8 cellular contexts compared by ENCODE assay signal in genomic region chr12:26113853-26114719, GRCh38. TPM values are rescaled to one million over a fixed set of nuclear protein-coding genes. Genes with fewer than 3 reads are reported as not detected.
A peak's percentile ranks its signal among the peaks of the same experiment; 100 is the strongest.
DNase-seq lines count a peak whose midpoint lies in the region; ATAC-seq, FAIRE-seq and TF ChIP-seq lines count a peak whose summit lies in the region.

No MANE protein-coding gene starts in this region.

- H3K36me3 ChIP-seq in GM06990 (ENCODE audit: control insufficient read depth, insufficient read depth, low read length) (no peaks in the 10 kb centered on the region), Loucy (ENCODE audit: insufficient read depth, low read length) (no peaks in the 10 kb centered on the region), GM12878 (ENCODE audit: control insufficient read depth in 2 of 2, insufficient read depth in 2 of 2, low read length in 1 of 2) (no peaks in the 10 kb centered on the region)

- in situ Hi-C loops in GM12878 (cut with MboI): loop anchor here (25.0 kb wide), 1 partner anchor 523 kb away; no protein-coding TSS in a partner anchor

- TF ChIP-seq EP300 in GM12878 (IDR thresholded peaks at IDR 0.05; ENCODE audit: borderline replicate concordance in 1 of 2, control insufficient read depth in 1 of 2, low read depth in 2 of 2, low read length in 2 of 2): no peak

- H3K4me3 ChIP-seq in GM06990 (replicated peaks; ENCODE audit: low read depth, low read length) (peak overlapping the region; percentile 64), Loucy (ENCODE audit: low read length, poor library complexity, severe bottlenecking) (peak overlapping the region; percentile 83), GM12878 (peak overlapping the region; percentile 73; the same call in 1 of the 2 replicates)

- whole genome bisulfite sequencing in GM12878 (ENCODE audit: insufficient coverage, insufficient replicate concordance, low lambda C conversion rate, missing lambda C conversion rate): 1% methylated on average over 33 of the region's 72 CpGs

- intact Hi-C loops in GM12878 (cut with micrococcal nuclease; ENCODE audit: unreplicated experiment): no loop called here

- FAIRE-seq in H54 (lab: Jason Lieb, UNC) (no peak), GM12878 (lab: Jason Lieb, UNC) (no peak)

- no peak for TF ChIP-seq RAD21 in GM12878 (IDR thresholded peaks at IDR 0.05; ENCODE audit: insufficient read depth, low read depth, low read length)

- peak; percentile 86 for DNase-seq in GM06990 (ENCODE audit: extremely low read depth, insufficient read length)
- DNase-seq in H54 (ENCODE audit: insufficient read length, low spot score): peak; percentile 86
- peak; percentile 41 for DNase-seq in T-helper 9 cell
- no peak for DNase-seq in GM12878 (ENCODE audit: low read depth, low spot score)
- DNase-seq in hypothalamus (lab: John Stamatoyannopoulos, UW): peak; percentile 72 to 96 (median 88)
- peak; percentile 93 for DNase-seq in retina
- DNase-seq in NK-92 treated with Interleukin-12 subunit alpha and Interleukin-12 subunit beta, amount 100 ng/mL, for 24 hours (lab: John Stamatoyannopoulos, UW): no peak

- SMC1A ChIA-PET in GM12878 (lab: Charles Lee; ENCODE audit: uncharacterized antibody, unreplicated experiment): interaction anchor here (0.6 to 3.2 kb wide), 9 partner anchors 10 to 727 kb away, joined by 3 to 11 read pairs (median 3); partner anchors contain the start of gene BHLHE41

- H3K79me2 ChIP-seq in Loucy (ENCODE audit: insufficient read depth, low read length): no peaks in the 10 kb centered on the region
- H3K79me2 ChIP-seq in GM12878 (ENCODE audit: control insufficient read depth, insufficient read depth, low read length): no peaks in the 10 kb centered on the region

- TF ChIP-seq CTCF in GM06990 (IDR thresholded peaks at IDR 0.05; ENCODE audit: insufficient read depth, low read length, poor library complexity, severe bottlenecking) (peak; percentile 15), Loucy (conservative IDR thresholded peaks at IDR 0.05; ENCODE audit: low read length) (0 out of 2 replicates have a peak, but pooled peaks have one; percentile 26), GM12878 (IDR thresholded peaks at IDR 0.05 in 2 of 3, conservative IDR thresholded peaks at IDR 0.05 in 1 of 3; ENCODE audit: control insufficient read depth in 2 of 3, extremely low read depth in 1 of 3, insufficient read depth in 1 of 3, low read depth in 3 of 3, low read length in 3 of 3) (peak in 2 of 3 experiments; percentile 20 to 29; a peak in 3 of 6 replicates)

- peak; percentile 95 for ATAC-seq in GM12878

- H3K4me1 ChIP-seq in Loucy (ENCODE audit: insufficient read depth, low read length, poor library complexity, severe bottlenecking): peaks cover 18% of the 10 kb centered on the region
- peaks cover 17% of the 10 kb centered on the region for H3K4me1 ChIP-seq in GM12878 (ENCODE audit: control insufficient read depth, insufficient read depth, low read length)

- no peaks in the 10 kb centered on the region for H3F3A ChIP-seq in Loucy (ENCODE audit: low read depth)

- CTCF ChIA-PET in GM12878 (lab: Yijun Ruan, JAX): interaction anchor here (0.8 to 6.5 kb wide), 5 partner anchors 9 to 500 kb away, joined by 3 to 63 read pairs (median 6); no protein-coding TSS in a partner anchor

- H3K9me3 ChIP-seq in Loucy (ENCODE audit: insufficient read depth, low read depth, low read length): no peaks in the 10 kb centered on the region
- no peaks in the 10 kb centered on the region; the same call in 1 of the 3 replicates for H3K9me3 ChIP-seq in GM12878 (replicated peaks; ENCODE audit: control insufficient read depth, insufficient read depth, low read length)

- H3K4me2 ChIP-seq in Loucy (ENCODE audit: low read depth, low read length, poor library complexity, severe bottlenecking) (peak overlapping the region; percentile 78), GM12878 (ENCODE audit: control insufficient read depth, insufficient read depth) (peak overlapping the region; percentile 90)

- TF ChIP-seq POLR2A in H54 (IDR thresholded peaks at IDR 0.05; ENCODE audit: low read depth, low read length): peak; percentile 67
- TF ChIP-seq POLR2A in GM12878 (IDR thresholded peaks at IDR 0.05; ENCODE audit: low read depth, low read length): peak; percentile 68

- BruUV-seq in GM12878 (replicated peaks; lab: Mats Ljungman, UMichigan): no TSS peak

- no peak overlapping the region for H3K27ac ChIP-seq in GM12878 (ENCODE audit: control insufficient read depth, insufficient read depth)

- peak overlapping the region; percentile 94 for H2AFZ ChIP-seq in Loucy (ENCODE audit: low read length)
- H2AFZ ChIP-seq in GM12878 (ENCODE audit: control insufficient read depth, low read depth, low read length): peak overlapping the region; percentile 86

- POLR2A ChIA-PET in GM12878 (lab: Charles Lee): interaction anchor here (0.6 to 0.9 kb wide), 2 partner anchors 9 to 139 kb away, joined by 3 read pairs; no protein-coding TSS in a partner anchor

- H3K9me2 ChIP-seq in Loucy (replicated peaks; ENCODE audit: low read depth, low read length): no peaks in the 10 kb centered on the region

- H4K20me1 ChIP-seq in Loucy (ENCODE audit: insufficient read depth, low read length, poor library complexity, severe bottlenecking): no peaks in the 10 kb centered on the region
- no peaks in the 10 kb centered on the region for H4K20me1 ChIP-seq in GM12878 (ENCODE audit: control insufficient read depth, insufficient read depth)

- H3K9ac ChIP-seq in Loucy (ENCODE audit: low read depth, low read length, poor library complexity, severe bottlenecking) (peak overlapping the region; percentile 79), GM12878 (ENCODE audit: control insufficient read depth, insufficient read depth, low read length) (peak overlapping the region; percentile 52; the same call in 1 of the 2 replicates)

- no peaks in the 10 kb centered on the region; the same call in 1 of the 2 replicates for H3K27me3 ChIP-seq in GM06990 (replicated peaks; ENCODE audit: control insufficient read depth, insufficient read depth, low read length)
- H3K27me3 ChIP-seq in Loucy (ENCODE audit: insufficient read depth, low read length, poor library complexity, severe bottlenecking): no peaks in the 10 kb centered on the region
- peaks cover 0 to 15% of the 10 kb centered on the region in 2 experiments; a peak in 1 of 4 replicates for H3K27me3 ChIP-seq in GM12878 (replicated peaks in 1 of 2; ENCODE audit: control insufficient read depth in 2 of 2, insufficient read depth in 2 of 2, low read length in 1 of 2)

- RAD21 ChIA-PET in GM12878 (lab: Charles Lee; ENCODE audit: unreplicated experiment): interaction anchor here (0.6 to 3.1 kb wide), 2 partner anchors 42 to 158 kb away, joined by 3 to 9 read pairs; no protein-coding TSS in a partner anchor

TF ChIP-seq in GM12878, 131 proteins besides CTCF, POLR2A, EP300 and RAD21 (continues in another document):
- TF ChIP-seq MXI1 (IDR thresholded peaks at IDR 0.05; ENCODE audit: low read depth, low read length) (0 out of 2 replicates have a peak, but pooled peaks have one; percentile 22), ETV6 (conservative IDR thresholded peaks at IDR 0.05 in 1 of 2, IDR thresholded peaks at IDR 0.05 in 1 of 2; ENCODE audit: borderline replicate concordance in 1 of 2, low read depth in 1 of 2) (no peak), ZNF687 (IDR thresholded peaks at IDR 0.05) (peak; percentile 61), ZBED1 (IDR thresholded peaks at IDR 0.05; ENCODE audit: borderline replicate concordance) (no peak), ATF7 (IDR thresholded peaks at IDR 0.05; ENCODE audit: low read depth) (peak; percentile 54), NR2C1 (IDR thresholded peaks at IDR 0.05) (peak; percentile 35; the same call in 1 of the 2 replicates)

RNA-seq across cellular contexts. Expression of gene BHLHE41, which starts 10.8 kb away (rescaled TPM):
- total RNA-seq in GM12878 (2013; cell fraction: nucleolus; rRNA removed): 0.15 TPM in 2 replicates
- not detected in 2 replicates for total RNA-seq in GM12878 (2014; rRNA removed)
- 0.04 and 0.14 TPM in 2 replicates for total RNA-seq in GM12878 (2014; rRNA removed; fragmentation: Illumina TruSeq; extraction: Trizol)
- total RNA-seq in GM12878 (2021): 0.13 and 0.45 TPM in 2 replicates
- 0.17 TPM for polyA plus RNA-seq in GM12878 (2011; ENCODE audit: low read depth)
- 0.84 and 1.5 TPM in 2 replicates for polyA plus RNA-seq in GM12878 (2011; rRNA removed)
- polyA plus RNA-seq in GM12878 (2011; cell fraction: cytosol; rRNA removed): 0.48 and 1.2 TPM in 2 replicates
- polyA plus RNA-seq in GM12878 (2011; cell fraction: nucleus; rRNA removed): 0.89 and 1.9 TPM in 2 replicates
- polyA plus RNA-seq in GM12878 (2012): 0.74 and 1.8 TPM in 2 replicates
- 0.07 TPM in 1 of 2 replicates, not detected in the other for polyA plus RNA-seq in GM12878 (2014; fragmentation: Illumina TruSeq; extraction: Trizol)
- under 1 TPM; 0.02 to 0.04 TPM for polyA plus RNA-seq in GM12878 (2014; fragmentation: Nextera tagmentation; extraction: Ambion mirVana)
- 0.08 and 0.23 TPM in 2 replicates for polyA plus RNA-seq in GM12878 (2014; rRNA removed)
- polyA plus RNA-seq in GM12878 (2016; fragmentation: Nextera tagmentation; extraction: Ambion mirVana): not detected
- 0.41 and 1.2 TPM in 2 replicates for polyA minus RNA-seq in GM12878 (2011; rRNA and poly(A)+ RNA removed)
- 0.21 and 0.53 TPM in 2 replicates for polyA minus RNA-seq in GM12878 (2011; cell fraction: cytosol; rRNA and poly(A)+ RNA removed)
- polyA minus RNA-seq in GM12878 (2011; cell fraction: nucleus; rRNA and poly(A)+ RNA removed): 0.36 and 2.1 TPM in 2 replicates

Comparison
In these comparisons a context has a peak if more than half of its experiments do, and no peak if none do; other contexts are left out.
1. DNase-seq: peak in GM06990 (single experiment), H54 (single experiment), T-helper 9 cell (single experiment), hypothalamus (51 of 51) and retina (single experiment); none in GM12878 (single experiment) and NK-92 treated with Interleukin-12 subunit alpha and Interleukin-12 subunit beta, amount 100 ng/mL, for 24 hours (single experiment).
2. Peak in every context shown above with its lines, with median percentiles within 50 percentile points of each other: H3K4me3 ChIP-seq and CTCF ChIP-seq.